In genomic region chr10:102917962-102918816, GRCh38 we compare ENCODE assay signal across 8 cellular contexts. TPM values are rescaled to one million over a fixed set of nuclear protein-coding genes. Genes with fewer than 3 reads are reported as not detected.
A peak's percentile ranks its signal among the peaks of the same experiment; 100 is the strongest.
DNase-seq lines count a peak whose midpoint lies in the region; ATAC-seq, FAIRE-seq and TF ChIP-seq lines count a peak whose summit lies in the region.

CNNM2 (plus strand) TSS chr10:102918294; CDS start chr10:102918481, 187 bp downstream.

- H3K4me3 ChIP-seq in HepG2 (replicated peaks in 1 of 3; ENCODE audit: insufficient read depth in 1 of 3, low read depth in 2 of 3, low read length in 3 of 3): peak within 1 kb of the TSS; percentile 97 to 99 (median 99)

- peak within 1 kb of the TSS; percentile 89 for H3K9ac ChIP-seq in HepG2 (ENCODE audit: insufficient read depth, low read depth, low read length)

- no TSS peak for BruUV-seq in HepG2 (replicated peaks; lab: Mats Ljungman, UMichigan)

- no peak for TF ChIP-seq EP300 in HepG2 (IDR thresholded peaks at IDR 0.05; ENCODE audit: low read depth in 2 of 2, low read length in 2 of 2)
- TF ChIP-seq EP300 in HepG2 (CRISPR knock-in tag; IDR thresholded peaks at IDR 0.05; ENCODE audit: borderline replicate concordance): no peak

- peaks cover 15% of the 10 kb centered on the region for H4K20me1 ChIP-seq in HepG2 (ENCODE audit: insufficient read depth, low read length)

- TF ChIP-seq RAD21 in HepG2 (CRISPR knock-in tag; IDR thresholded peaks at IDR 0.05): peak; percentile 41

- TF ChIP-seq POLR2A in HepG2 (IDR thresholded peaks at IDR 0.05; ENCODE audit: insufficient read depth in 1 of 2, low read depth in 2 of 2, low read length in 2 of 2): peak; percentile 62 to 70; a peak in 3 of 4 replicates

- peaks cover 8% of the 10 kb centered on the region for H3K27me3 ChIP-seq in CD4-positive, alpha-beta T cell (ENCODE audit: control insufficient read depth, insufficient read depth, low read length)
- no peaks in the 10 kb centered on the region; a peak in 1 of 5 replicates for H3K27me3 ChIP-seq in HepG2 (ENCODE audit: control insufficient read depth in 1 of 2, insufficient read depth in 2 of 2, low read length in 2 of 2)

- no peaks in the 10 kb centered on the region for H3K9me3 ChIP-seq in CD4-positive, alpha-beta T cell (ENCODE audit: control insufficient read depth, low read length)
- H3K9me3 ChIP-seq in HepG2 (ENCODE audit: low read length): no peaks in the 10 kb centered on the region

- H3K27ac ChIP-seq in CD4-positive, alpha-beta T cell (ENCODE audit: low read depth, low read length): peak within 1 kb of the TSS; percentile 91
- peak within 1 kb of the TSS; percentile 88 for H3K27ac ChIP-seq in HepG2 (ENCODE audit: extremely low read length, insufficient read depth, low read length)

- POLR2A ChIA-PET in CD4-positive, alpha-beta T cell (lab: Charles Lee): interaction anchor here (0.5 to 2.6 kb wide), 24 partner anchors 9 to 498 kb away, joined by 3 to 17 read pairs (median 4); partner anchors contain the start of genes BORCS7, FBXL15, NT5C2 and PCGF6
- POLR2A ChIA-PET in HepG2 (lab: Yijun Ruan, JAX): interaction anchor here (0.5 to 2.4 kb wide), 23 partner anchors 49 to 326 kb away, joined by 3 to 7 read pairs (median 4); partner anchors contain the start of genes ARL3, AS3MT, CYP17A1 and NT5C2

- peaks cover 38% of the 10 kb centered on the region for H3K4me1 ChIP-seq in HepG2 (ENCODE audit: insufficient read depth, low read length)

- in situ Hi-C loops in HepG2 (cut with HindIII; ENCODE audit: extremely low pct_ligation_motif_present, low pct_unique_long_range_greater_than_20kb): loop anchor here (5.0 to 10.0 kb wide), 3 partner anchors 81 to 327 kb away; partner anchors contain the start of genes CYP17A1 and RPEL1

- peaks cover 47% of the 10 kb centered on the region for H3K79me2 ChIP-seq in HepG2 (ENCODE audit: insufficient read depth, low read length)

- TF ChIP-seq CTCF in CD4-positive, alpha-beta T cell (IDR thresholded peaks at IDR 0.05): no peak
- TF ChIP-seq CTCF in HepG2 (CRISPR knock-in tag; IDR thresholded peaks at IDR 0.05): peak; percentile 34; the same call in 1 of the 2 replicates

- peaks cover 22% of the 10 kb centered on the region for H3K27me3 Mint-ChIP-seq in CD4-positive, alpha-beta T cell

- H3K4me1 Mint-ChIP-seq in CD4-positive, alpha-beta T cell (ENCODE audit: low read depth): peaks cover 59% of the 10 kb centered on the region

- peak; percentile 98 to 100 (median 99) for DNase-seq in CD4-positive, alpha-beta T cell
- peak; percentile 95 for DNase-seq in NCI-H774 (lab: John Stamatoyannopoulos, UW)
- DNase-seq in activated CD4-positive, alpha-beta T cell treated with anti-CD3 and anti-CD28 coated beads, Interleukin-2, amount 50 U/mL, for 48 hours: peak; percentile 99 to 100
- DNase-seq in dermis microvascular lymphatic vessel endothelial cell (ENCODE audit: low read depth in 2 of 2): peak; percentile 99 to 100
- peak; percentile 99 for DNase-seq in HepG2 (ENCODE audit: low spot score)
- DNase-seq in stimulated activated CD4-positive, alpha-beta T cell treated with anti-CD3 and anti-CD28 coated beads, Interleukin-2, amount 100 ng/mL, for 48 hours: peak; percentile 98 to 99

- peak; percentile 88 for ATAC-seq in CD4-positive, alpha-beta T cell (ENCODE audit: poor library complexity)
- ATAC-seq in GM19438 (IDR thresholded peaks at IDR 0.05; ENCODE audit: low read depth, unreplicated experiment) (peak; percentile 76), HG03571 (IDR thresholded peaks at IDR 0.05; ENCODE audit: unreplicated experiment) (peak; percentile 84), HepG2 (peak; percentile 85)

- peak within 1 kb of the TSS; percentile 100 for H3K4me2 ChIP-seq in HepG2 (ENCODE audit: low read depth, low read length)

- peaks cover 14% of the 10 kb centered on the region for H3K36me3 Mint-ChIP-seq in CD4-positive, alpha-beta T cell (ENCODE audit: low read depth)

- intact Hi-C loops in CD4-positive, alpha-beta T cell (cut with DNase I, micrococcal nuclease): loop anchor here (1.0 to 5.0 kb wide), 13 partner anchors 63 to 766 kb away; partner anchors contain the start of genes BORCS7 (in 2 of the 2), WBP1L (in 2 of the 2), ACTR1A (in 1 of the 2) and NOLC1 (in 1 of the 2)
- intact Hi-C loops in HepG2 (cut with micrococcal nuclease; ENCODE audit: unreplicated experiment): loop anchor here (1.0 to 5.0 kb wide), 4 partner anchors 83 to 324 kb away; no protein-coding TSS in a partner anchor

- peak; percentile 88 for FAIRE-seq in HepG2 (lab: Jason Lieb, UNC)

- CTCF ChIA-PET in CD4-positive, alpha-beta T cell (lab: Charles Lee): interaction anchor here (0.6 to 2.3 kb wide), 15 partner anchors 12 to 1082 kb away, joined by 3 to 28 read pairs (median 3); partner anchors contain the start of gene NT5C2
- CTCF ChIA-PET in HepG2 (lab: Yijun Ruan, JAX; ENCODE audit: low intra/inter-chr PET ratio, low total read pairs): interaction anchor here (1.2 to 3.1 kb wide), 4 partner anchors 17 to 152 kb away, joined by 4 to 63 read pairs (median 12); no protein-coding TSS in a partner anchor

- peak within 1 kb of the TSS; percentile 91 for H2AFZ ChIP-seq in HepG2 (ENCODE audit: low read length)

- H3K36me3 ChIP-seq in HepG2 (replicated peaks in 1 of 2; ENCODE audit: control insufficient read depth in 1 of 2, insufficient read depth in 2 of 2, low read length in 2 of 2): no peaks in the 10 kb centered on the region

- H3K9me3 Mint-ChIP-seq in CD4-positive, alpha-beta T cell: no peaks in the 10 kb centered on the region

- peak within 1 kb of the TSS; percentile 90 for H3K27ac Mint-ChIP-seq in CD4-positive, alpha-beta T cell

- 2% methylated on average over 38 of the region's 80 CpGs for WGBS in HepG2 (ENCODE audit: low lambda C conversion rate)

- peak within 1 kb of the TSS; percentile 98 for H3K4me3 Mint-ChIP-seq in CD4-positive, alpha-beta T cell

TF ChIP-seq in HepG2, 621 proteins besides CTCF, POLR2A, EP300 and RAD21 (continues in another document):
- TF ChIP-seq ZBTB33 (CRISPR knock-in tag; IDR thresholded peaks at IDR 0.05) (no peak), SRSF9 (IDR thresholded peaks at IDR 0.05; ENCODE audit: borderline replicate concordance, insufficient read depth, low read depth, low read length, poor library complexity, severe bottlenecking) (no peak), ZFP90 (CRISPR knock-in tag; IDR thresholded peaks at IDR 0.05; ENCODE audit: borderline replicate concordance) (peak; percentile 71; the same call in 1 of the 2 replicates), KDM6A (CRISPR knock-in tag; IDR thresholded peaks at IDR 0.05; ENCODE audit: low read depth) (no peak), HCFC1 (IDR thresholded peaks at IDR 0.05; ENCODE audit: low read depth, low read length) (peak; percentile 68; the same call in 1 of the 2 replicates), ZNF775 (CRISPR knock-in tag; IDR thresholded peaks at IDR 0.05; ENCODE audit: borderline replicate concordance) (no peak; the same call in 1 of the 2 replicates), TSC22D2 (CRISPR knock-in tag; IDR thresholded peaks at IDR 0.05; ENCODE audit: borderline replicate concordance) (no peak)

RNA-seq across cellular contexts. Expression of gene CNNM2, which starts in this region (rescaled TPM):
- 1 to 10 TPM; 8.4 to 8.9 TPM for total RNA-seq in CD4-positive, alpha-beta T cell
- 1.2 and 3.4 TPM in 2 replicates for total RNA-seq in dermis microvascular lymphatic vessel endothelial cell
- total RNA-seq in HepG2 (2016; rRNA removed; fragmentation: Illumina TruSeq; extraction: Trizol): 3.4 and 9.0 TPM in 2 replicates
- 1.8 and 2.3 TPM in 2 replicates for total RNA-seq in HepG2 (2016; cell fraction: cytosol; rRNA removed; fragmentation: Illumina TruSeq; extraction: Trizol; ENCODE audit: low read depth)
- 3.0 and 9.2 TPM in 2 replicates for total RNA-seq in HepG2 (2016; cell fraction: insoluble cytoplasmic fraction; rRNA removed; fragmentation: Illumina TruSeq; extraction: Trizol)
- 4.6 and 5.3 TPM in 2 replicates for total RNA-seq in HepG2 (2016; cell fraction: membrane; rRNA removed; fragmentation: Illumina TruSeq; extraction: Trizol)
- 13.9 and 15.9 TPM in 2 replicates for total RNA-seq in HepG2 (2016; cell fraction: nucleus; rRNA removed; fragmentation: Illumina TruSeq; extraction: Trizol)
- polyA plus RNA-seq in HepG2 (2011; rRNA removed): 7.1 and 9.2 TPM in 2 replicates
- 5.6 and 7.4 TPM in 2 replicates for polyA plus RNA-seq in HepG2 (2011; cell fraction: cytosol; rRNA removed)
- polyA plus RNA-seq in HepG2 (2011; cell fraction: nucleus; rRNA removed): 13.5 and 15.9 TPM in 2 replicates
- 11.1 and 11.8 TPM in 2 replicates for polyA plus RNA-seq in HepG2 (2012)
- 1.2 TPM in 2 replicates for polyA plus RNA-seq in HepG2 (2016; cell fraction: cytosol; fragmentation: Illumina TruSeq; extraction: Trizol; ENCODE audit: low read depth)
- polyA plus RNA-seq in HepG2 (2016; cell fraction: insoluble cytoplasmic fraction; fragmentation: Illumina TruSeq; extraction: Trizol; ENCODE audit: low read depth): 4.0 and 4.9 TPM in 2 replicates
- polyA plus RNA-seq in HepG2 (2016; cell fraction: membrane; fragmentation: Illumina TruSeq; extraction: Trizol; ENCODE audit: low read depth): 2.7 and 2.8 TPM in 2 replicates
- 12.3 and 12.4 TPM in 2 replicates for polyA plus RNA-seq in HepG2 (2016; cell fraction: nucleus; fragmentation: Illumina TruSeq; extraction: Trizol; ENCODE audit: insufficient read depth, low read depth)
- 27.8 and 28.3 TPM in 2 replicates for polyA minus RNA-seq in HepG2 (2011; rRNA and poly(A)+ RNA removed; ENCODE audit: low replicate concordance)
- 8.1 and 9.1 TPM in 2 replicates for polyA minus RNA-seq in HepG2 (2011; cell fraction: cytosol; rRNA and poly(A)+ RNA removed)
- polyA minus RNA-seq in HepG2 (2011; cell fraction: nucleus; rRNA and poly(A)+ RNA removed): 17.9 and 20.6 TPM in 2 replicates

Comparison
In these comparisons a context has a peak if more than half of its experiments do, and no peak if none do; other contexts are left out.
1. Peak in every context shown above with its lines: DNase-seq, ATAC-seq, H3K4me3 ChIP-seq and H3K27ac ChIP-seq.